Comparison of ENCODE assay signal across 13 cellular contexts in the genomic region with DNA sequence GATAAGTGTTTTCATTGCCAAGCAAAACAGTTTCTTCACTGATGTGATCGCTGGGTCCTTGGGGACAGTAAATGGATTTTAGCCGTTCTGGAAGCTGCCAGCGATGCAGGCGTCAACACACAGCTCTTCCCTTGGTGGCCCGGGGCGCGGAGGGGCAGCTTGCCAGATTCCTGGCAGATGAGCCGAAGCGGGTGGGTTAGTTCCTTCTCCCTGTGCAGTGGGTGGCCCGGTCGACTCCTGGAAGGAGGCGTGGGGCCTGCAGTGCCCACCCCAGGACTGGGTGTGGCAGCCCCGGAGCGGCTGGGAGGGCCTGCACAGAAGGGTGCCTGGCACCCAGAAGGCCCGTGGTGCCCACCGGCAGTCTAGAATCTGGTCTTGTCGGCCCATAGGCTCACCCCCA.
DNase-seq lines count a peak whose midpoint lies in the region; ATAC-seq and TF ChIP-seq lines count a peak whose summit lies in the region.
"Had no signal": no experiment of that assay in that cellular context is flagged by ENCODE, and none has a peak within 500 bp of the region (broad histone marks: within the 10 kb centered on the region; RNA-seq: fewer than 3 reads in every experiment).

No MANE protein-coding gene starts in this region.

- peak overlapping the region; percentile 61 for H3K4me3 Mint-ChIP-seq in osteocyte (ENCODE audit: unreplicated experiment)
- H3K4me3 Mint-ChIP-seq in activated CD8-positive, alpha-beta T cell treated with anti-CD3 and anti-CD28 coated beads for 36 hours, result no peak overlapping the region
- H3K4me3 Mint-ChIP-seq: activated naive CD8-positive, alpha-beta T cell treated with anti-CD3 and anti-CD28 coated beads, Interleukin-2, amount 50 U/mL, for 24 hours had no signal

- H3K9me3 Mint-ChIP-seq in osteocyte (ENCODE audit: unreplicated experiment), result no peaks in the 10 kb centered on the region
- no peaks in the 10 kb centered on the region for H3K9me3 Mint-ChIP-seq in activated CD8-positive, alpha-beta T cell treated with anti-CD3 and anti-CD28 coated beads for 36 hours
- H3K9me3 Mint-ChIP-seq: activated naive CD8-positive, alpha-beta T cell treated with anti-CD3 and anti-CD28 coated beads, Interleukin-2, amount 50 U/mL, for 24 hours had no signal

- H3K27me3 ChIP-seq in SK-N-SH (ENCODE audit: insufficient read depth) (no peaks in the 10 kb centered on the region), esophagus squamous epithelium (no peaks in the 10 kb centered on the region)

- 56% methylated on average over 8 of the region's 17 CpGs for WGBS in SK-N-SH (ENCODE audit: low lambda C conversion rate)
- WGBS in esophagus squamous epithelium, 2 donors, result 82% methylated on average over 9 of the region's 17 CpGs; no CpG with 5 or more reads in 1 of the 2 donors

- no peak for TF ChIP-seq POLR2A in esophagus squamous epithelium (IDR thresholded peaks at IDR 0.05)

- TF ChIP-seq CTCF in SK-N-SH (IDR thresholded peaks at IDR 0.05), result no peak
- TF ChIP-seq CTCF in osteocyte (IDR thresholded peaks at IDR 0.05), result no peak
- no peak for TF ChIP-seq CTCF in activated CD8-positive, alpha-beta T cell treated with anti-CD3 and anti-CD28 coated beads for 36 hours (IDR thresholded peaks at IDR 0.05)
- TF ChIP-seq CTCF in esophagus squamous epithelium (IDR thresholded peaks at IDR 0.05), result no peak

- POLR2A ChIA-PET in SK-N-SH (lab: Yijun Ruan, JAX), result no interaction called here
- POLR2A ChIA-PET in activated CD8-positive, alpha-beta T cell treated with anti-CD3 and anti-CD28 coated beads for 36 hours (lab: Charles Lee), result interaction anchor here (0.6 kb wide), 1 partner anchor 144 kb away, joined by 4 read pairs; no protein-coding TSS in a partner anchor

- peak overlapping the region; percentile 69 for H3K4me2 ChIP-seq in SK-N-SH

- H3K79me2 ChIP-seq in SK-N-SH (ENCODE audit: insufficient read depth), result peaks cover 20% of the 10 kb centered on the region; the same call in 1 of the 2 replicates

- H3K27me3 Mint-ChIP-seq in osteocyte (ENCODE audit: unreplicated experiment), result no peaks in the 10 kb centered on the region
- no peaks in the 10 kb centered on the region for H3K27me3 Mint-ChIP-seq in activated CD8-positive, alpha-beta T cell treated with anti-CD3 and anti-CD28 coated beads for 36 hours
- H3K27me3 Mint-ChIP-seq: activated naive CD8-positive, alpha-beta T cell treated with anti-CD3 and anti-CD28 coated beads, Interleukin-2, amount 50 U/mL, for 24 hours had no signal

- H3K36me3 ChIP-seq in SK-N-SH (replicated peaks in 1 of 2; ENCODE audit: control insufficient read depth in 1 of 2, insufficient read depth in 2 of 2, low read length in 1 of 2) (peaks cover 12 to 26% of the 10 kb centered on the region in 2 experiments), esophagus squamous epithelium (peaks cover 16 to 85% (median 36%) of the 10 kb centered on the region in 3 donors)

- no peaks in the 10 kb centered on the region for H3K9me2 ChIP-seq in SK-N-SH

- peak; percentile 70 for DNase-seq in DMS153 (lab: John Stamatoyannopoulos, UW)
- DNase-seq in NCI-H187 (lab: John Stamatoyannopoulos, UW), result peak; percentile 86 to 91
- DNase-seq in SK-N-SH, result peak; percentile 90
- DNase-seq in osteocyte (ENCODE audit: extremely low spot score, unreplicated experiment), result no peak
- no peak for DNase-seq in activated CD8-positive, alpha-beta T cell treated with anti-CD3 and anti-CD28 coated beads for 36 hours
- DNase-seq in esophagus squamous epithelium (lab: John Stamatoyannopoulos, UW), result no peak
- no peak for DNase-seq in activated CD8-positive, alpha-beta memory T cell treated with anti-CD3 and anti-CD28 coated beads for 24 hours
- DNase-seq: activated CD4-positive, alpha-beta T cell treated with anti-CD3 and anti-CD28 coated beads for 48 hours; activated naive CD8-positive, alpha-beta T cell treated with anti-CD3 and anti-CD28 coated beads, Interleukin-2, amount 50 U/mL, for 24 hours; activated T-cell treated with anti-CD3 and anti-CD28 coated beads, Interleukin-2, amount 50 U/mL, for 1 hour; erythroblast; NCI-H748 treated with DMSO at 0.1 percent for 48 hours had no signal

- H3K4me1 ChIP-seq in SK-N-SH (ENCODE audit: control insufficient read depth in 1 of 2, insufficient read depth in 2 of 2, low read depth in 1 of 2, low read length in 1 of 2) (peaks cover 23 to 42% of the 10 kb centered on the region in 2 experiments), esophagus squamous epithelium (peaks cover 19 to 49% (median 23%) of the 10 kb centered on the region in 3 donors)

- H3K4me1 Mint-ChIP-seq in osteocyte (ENCODE audit: unreplicated experiment), result peaks cover 72% of the 10 kb centered on the region
- H3K4me1 Mint-ChIP-seq in activated CD8-positive, alpha-beta T cell treated with anti-CD3 and anti-CD28 coated beads for 36 hours (ENCODE audit: low read depth), result no peaks in the 10 kb centered on the region
- H3K4me1 Mint-ChIP-seq: activated naive CD8-positive, alpha-beta T cell treated with anti-CD3 and anti-CD28 coated beads, Interleukin-2, amount 50 U/mL, for 24 hours had no signal

- peaks cover 34% of the 10 kb centered on the region for H4K20me1 ChIP-seq in SK-N-SH (ENCODE audit: insufficient read depth)

- no peak overlapping the region for H3K9ac ChIP-seq in SK-N-SH

- H3K9me3 ChIP-seq in SK-N-SH (no peaks in the 10 kb centered on the region), esophagus squamous epithelium (no peaks in the 10 kb centered on the region)

- no peak for TF ChIP-seq RAD21 in SK-N-SH (IDR thresholded peaks at IDR 0.05; ENCODE audit: low read length)

- no peak for ATAC-seq in activated CD8-positive, alpha-beta T cell treated with anti-CD3 and anti-CD28 coated beads for 36 hours
- no peak for ATAC-seq in HG03442 (IDR thresholded peaks at IDR 0.05; ENCODE audit: unreplicated experiment)

- CTCF ChIA-PET in SK-N-SH (lab: Yijun Ruan, JAX), result interaction anchor here (0.6 to 5.4 kb wide), 11 partner anchors 12 to 322 kb away, joined by 3 to 71 read pairs (median 4); a partner anchor contains a TSS
- CTCF ChIA-PET in activated CD8-positive, alpha-beta T cell treated with anti-CD3 and anti-CD28 coated beads for 36 hours (lab: Charles Lee), result interaction anchor here (0.8 to 1.6 kb wide), 4 partner anchors 9 to 36 kb away, joined by 3 to 8 read pairs (median 3); no protein-coding TSS in a partner anchor

- peaks cover 13% of the 10 kb centered on the region for H3K36me3 Mint-ChIP-seq in osteocyte (ENCODE audit: unreplicated experiment)
- H3K36me3 Mint-ChIP-seq in activated CD8-positive, alpha-beta T cell treated with anti-CD3 and anti-CD28 coated beads for 36 hours (ENCODE audit: low read depth), result peaks cover 10% of the 10 kb centered on the region

- peak overlapping the region in 1 of 2 experiments; percentile 90; a peak in 2 of 4 replicates for H3K27ac ChIP-seq in SK-N-SH (ENCODE audit: low read depth in 2 of 2, low read length in 1 of 2)
- no peak overlapping the region for H3K27ac ChIP-seq in esophagus squamous epithelium

- H2AFZ ChIP-seq in SK-N-SH (ENCODE audit: low read depth), result no peak overlapping the region

- peak overlapping the region; percentile 94 for H3K27ac Mint-ChIP-seq in osteocyte (ENCODE audit: unreplicated experiment)
- no peak overlapping the region for H3K27ac Mint-ChIP-seq in activated CD8-positive, alpha-beta T cell treated with anti-CD3 and anti-CD28 coated beads for 36 hours
- H3K27ac Mint-ChIP-seq: activated naive CD8-positive, alpha-beta T cell treated with anti-CD3 and anti-CD28 coated beads, Interleukin-2, amount 50 U/mL, for 24 hours had no signal

- no peak overlapping the region; a peak in 1 of 4 replicates for H3K4me3 ChIP-seq in SK-N-SH (ENCODE audit: low read depth in 2 of 2, low read length in 1 of 2)
- no peak overlapping the region for H3K4me3 ChIP-seq in esophagus squamous epithelium

- peaks cover 8% of the 10 kb centered on the region for H3F3A ChIP-seq in SK-N-SH (replicated peaks; ENCODE audit: insufficient read depth)

- TF ChIP-seq EP300 in SK-N-SH (IDR thresholded peaks at IDR 0.05; ENCODE audit: borderline replicate concordance in 1 of 2, low read depth in 1 of 2, low read length in 1 of 2), result peak in 1 of 2 experiments; percentile 30; a peak in 1 of 4 replicates

- intact Hi-C loops in activated CD8-positive, alpha-beta T cell treated with anti-CD3 and anti-CD28 coated beads for 36 hours (cut with micrococcal nuclease), result no loop called here
- intact Hi-C loops in esophagus squamous epithelium (cut with DNase I), result no loop called here

TF ChIP-seq in SK-N-SH, 30 proteins besides CTCF, POLR2A, EP300 and RAD21:
- TF ChIP-seq GATA2 (CRISPR knock-in tag; IDR thresholded peaks at IDR 0.05) (peak; percentile 64; the same call in 1 of the 2 replicates), FOXJ3 (CRISPR knock-in tag; IDR thresholded peaks at IDR 0.05) (0 out of 2 replicates have a peak, but pooled peaks have one; percentile 59), YY1 (IDR thresholded peaks at IDR 0.05; ENCODE audit: low read depth) (no peak), CHD2 (IDR thresholded peaks at IDR 0.05; ENCODE audit: low read length, partially characterized antibody) (peak; percentile 4)
TF ChIP-seq in SK-N-SH: peak in this region for 3.

Comparison
In these comparisons a context has a peak if more than half of its experiments do, and no peak if none do; other contexts are left out.
1. DNase-seq: peak in DMS153 (single experiment), NCI-H187 (2 of 2) and SK-N-SH (single experiment); none in osteocyte (single experiment), activated CD8-positive, alpha-beta T cell treated with anti-CD3 and anti-CD28 coated beads for 36 hours (single experiment), esophagus squamous epithelium (single experiment) and activated CD8-positive, alpha-beta memory T cell treated with anti-CD3 and anti-CD28 coated beads for 24 hours (single experiment).